In the genomic region with DNA sequence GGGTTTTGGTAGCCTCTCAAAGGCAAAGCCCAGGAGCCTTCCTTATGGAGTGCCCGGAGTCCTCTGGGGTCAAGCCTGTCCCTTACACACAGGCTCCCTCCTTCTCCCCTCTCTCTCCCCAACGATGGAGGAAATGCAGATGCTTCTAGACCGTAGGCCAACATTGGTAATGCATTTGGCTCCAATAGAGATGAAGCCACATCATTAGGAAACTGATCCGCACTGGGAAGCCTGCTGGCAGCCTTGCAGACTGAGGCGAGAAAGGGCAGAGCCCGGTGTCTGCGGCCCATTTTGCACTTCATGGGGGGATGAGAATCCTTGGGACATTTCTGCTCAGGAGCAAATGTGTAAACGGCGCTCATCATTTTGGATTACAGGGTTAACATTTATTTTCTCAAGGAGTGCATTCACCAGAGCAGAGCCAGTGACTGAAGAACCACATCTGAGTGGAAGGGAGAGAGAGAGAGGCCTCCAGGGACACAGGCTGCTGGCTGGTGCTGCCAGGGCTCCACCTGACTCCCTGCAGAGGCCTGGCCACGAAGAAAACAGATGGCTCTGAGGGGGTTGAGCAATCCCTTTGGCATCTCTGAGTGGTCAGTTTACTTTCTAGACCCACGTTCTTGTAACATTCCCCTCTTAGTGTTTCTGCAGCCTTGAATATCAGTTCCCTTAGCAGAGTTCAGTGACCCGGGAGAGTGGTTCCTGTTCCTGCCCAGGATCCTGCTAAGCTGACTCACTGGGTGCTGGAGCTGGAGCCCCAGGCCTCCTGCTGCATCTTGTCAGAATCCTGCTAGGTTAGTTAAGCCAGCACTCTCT, we compare ENCODE assay signal across 11 cellular contexts. TPM values are rescaled to one million over a fixed set of nuclear protein-coding genes. Genes with fewer than 3 reads are reported as not detected.
DNase-seq lines count a peak whose midpoint lies in the region; ATAC-seq and TF ChIP-seq lines count a peak whose summit lies in the region.
"Had no signal": no experiment of that assay in that cellular context is flagged by ENCODE, and none has a peak within 500 bp of the region (broad histone marks: within the 10 kb centered on the region; RNA-seq: fewer than 3 reads in every experiment).

No MANE protein-coding gene starts in this region.

- ATAC-seq in HG02588 (IDR thresholded peaks at IDR 0.05; ENCODE audit: unreplicated experiment) (no peak), GM21825 (IDR thresholded peaks at IDR 0.05; ENCODE audit: unreplicated experiment) (no peak)

- H3K27ac ChIP-seq in stomach smooth muscle (ENCODE audit: low read length) = peak overlapping the region; percentile 60

- POLR2A ChIA-PET in GM10248 (lab: Yijun Ruan, JAX) = no interaction called here

- DNase-seq in HFF-Myc (ENCODE audit: extremely low read depth, low read depth) = peak; percentile 39
- DNase-seq in SKM-1 (lab: John Stamatoyannopoulos, UW; ENCODE audit: unreplicated experiment) = peak; percentile 40
- DNase-seq in cardiac septum (ENCODE audit: low spot score) = peak; percentile 68
- DNase-seq in COR-L47 (lab: John Stamatoyannopoulos, UW) = no peak
- no peak for DNase-seq in GM10248 (ENCODE audit: extremely low spot score)
- DNase-seq: activated CD4-positive, CD25-positive, alpha-beta regulatory T cell treated with anti-CD3 and anti-CD28 coated beads, Interleukin-2, amount 50 U/mL, for 72 hours; NCI-H1436 treated with DMSO at 0.1 percent for 48 hours had no signal

- peaks cover 13% of the 10 kb centered on the region for H3K4me1 ChIP-seq in stomach smooth muscle (ENCODE audit: control insufficient read depth, insufficient read depth, low read length)

- H3K4me3 ChIP-seq in HFF-Myc (replicated peaks; ENCODE audit: low read depth, low read length) (no peak overlapping the region), stomach smooth muscle (ENCODE audit: low read length in 2 of 2) (peak overlapping the region in 1 of 2 donors; percentile 15)

- H3K27me3 ChIP-seq in stomach smooth muscle (ENCODE audit: control insufficient read depth in 1 of 2, insufficient read depth in 2 of 2, low read length in 2 of 2) = no peaks in the 10 kb centered on the region

- TF ChIP-seq CTCF in HFF-Myc (IDR thresholded peaks at IDR 0.05; ENCODE audit: low read depth, low read length, missing control alignments) (no peak), GM10248 (IDR thresholded peaks at IDR 0.05; ENCODE audit: control extremely low read depth, extremely low read depth, low read depth, missing control alignments) (no peak)

- intact Hi-C loops in cardiac septum (cut with DNase I) = no loop called here

- CTCF ChIA-PET in GM10248 (lab: Yijun Ruan, JAX) = interaction anchor here (1.6 kb wide), 1 partner anchor 12 kb away, joined by 4 read pairs; no protein-coding TSS in a partner anchor

- no peaks in the 10 kb centered on the region for H3K36me3 ChIP-seq in stomach smooth muscle (ENCODE audit: control insufficient read depth in 2 of 2, insufficient read depth in 2 of 2, low read length in 2 of 2)

- H3K9ac ChIP-seq in stomach smooth muscle (ENCODE audit: low read length in 2 of 2) = no peak overlapping the region

- H3K9me3 ChIP-seq in stomach smooth muscle (ENCODE audit: control insufficient read depth in 2 of 2, low read length in 2 of 2) = no peaks in the 10 kb centered on the region

RNA-seq across cellular contexts. Expression of a gene that starts 4.4 kb away (rescaled TPM):
- total RNA-seq in cardiac septum = 486 TPM

RNA-seq across cellular contexts. Expression of a gene that starts 36.4 kb away (rescaled TPM):
- not detected for total RNA-seq in cardiac septum
- total RNA-seq: mononuclear cell had no signal

RNA-seq across cellular contexts. Expression of a gene that starts 46.7 kb away (rescaled TPM):
- total RNA-seq in cardiac septum = not detected
- total RNA-seq: mononuclear cell had no signal

Comparison
In these comparisons a context has a peak if more than half of its experiments do, and no peak if none do; other contexts are left out.
1. DNase-seq: peak in HFF-Myc (single experiment), SKM-1 (single experiment) and cardiac septum (single experiment); none in COR-L47 (single experiment) and GM10248 (single experiment).